In genomic region chr19:49335071-49335783, GRCh38 we compare ENCODE assay signal across 9 cellular contexts. TPM values are rescaled to one million over a fixed set of nuclear protein-coding genes. Genes with fewer than 3 reads are reported as not detected.
DNase-seq lines count a peak whose midpoint lies in the region; ATAC-seq and TF ChIP-seq lines count a peak whose summit lies in the region.
"Had no signal": no experiment of that assay in that cellular context is flagged by ENCODE, and none has a peak within 500 bp of the region (broad histone marks: within the 10 kb centered on the region; RNA-seq: fewer than 3 reads in every experiment).

TSS of gene CD37 (plus strand) at chr19:49335406. CDS start at chr19:49335541, 135 bp downstream.

- peaks cover 80% of the 10 kb centered on the region for H3K4me1 ChIP-seq in CD4-positive, alpha-beta memory T cell (ENCODE audit: insufficient read depth, low read length)
- peaks cover 0 to 15% of the 10 kb centered on the region in 2 donors for H3K4me1 ChIP-seq in thoracic aorta (ENCODE audit: control insufficient read depth in 1 of 2, low read depth in 2 of 2)

- peak within 1 kb of the TSS; percentile 82 to 97 for H3K4me3 ChIP-seq in CD4-positive, alpha-beta memory T cell (ENCODE audit: low read length in 2 of 2)
- H3K4me3 ChIP-seq in thoracic aorta (peak within 1 kb of the TSS; percentile 66), WERI-Rb-1 (ENCODE audit: low read depth, low read length) (no peak within 1 kb of the TSS)

- peaks cover 7% of the 10 kb centered on the region for H3K36me3 ChIP-seq in CD4-positive, alpha-beta memory T cell (ENCODE audit: insufficient read depth, low read length)
- H3K36me3 ChIP-seq in thoracic aorta: no peaks in the 10 kb centered on the region
- peaks cover 2% of the 10 kb centered on the region; the same call in 1 of the 2 replicates for H3K36me3 ChIP-seq in WERI-Rb-1

- TF ChIP-seq CTCF in thoracic aorta (IDR thresholded peaks at IDR 0.05) (no peak), WERI-Rb-1 (IDR thresholded peaks at IDR 0.05; ENCODE audit: low read depth, low read length) (no peak)

- peaks cover 46 to 86% (median 62%) of the 10 kb centered on the region in 4 donors for H3K4me1 Mint-ChIP-seq in CD4-positive, alpha-beta memory T cell

- no peak for ATAC-seq in thoracic aorta (ENCODE audit: insufficient number of reproducible peaks, low FRiP score, low read depth)

- peak within 1 kb of the TSS; percentile 86 for H3K27ac ChIP-seq in CD4-positive, alpha-beta memory T cell (ENCODE audit: low read depth, low read length)
- no peak within 1 kb of the TSS for H3K27ac ChIP-seq in thoracic aorta
- H3K27ac ChIP-seq in WERI-Rb-1: no peak within 1 kb of the TSS

- peak within 1 kb of the TSS; percentile 95 to 100 (median 99) for H3K27ac Mint-ChIP-seq in CD4-positive, alpha-beta memory T cell

- H3K27me3 ChIP-seq in CD4-positive, alpha-beta memory T cell (ENCODE audit: insufficient read depth, low read length): no peaks in the 10 kb centered on the region
- H3K27me3 ChIP-seq in thoracic aorta (replicated peaks; ENCODE audit: insufficient read depth) (no peaks in the 10 kb centered on the region), WERI-Rb-1 (ENCODE audit: insufficient read depth, low read depth, severe bottlenecking) (no peaks in the 10 kb centered on the region)

- H3K4me3 Mint-ChIP-seq in CD4-positive, alpha-beta memory T cell: peak within 1 kb of the TSS; percentile 98 to 100 (median 100)

- H3K36me3 Mint-ChIP-seq in CD4-positive, alpha-beta memory T cell: peaks cover 36 to 53% of the 10 kb centered on the region in 2 donors

- no peaks in the 10 kb centered on the region for H3K9me3 Mint-ChIP-seq in CD4-positive, alpha-beta memory T cell

- CTCF ChIA-PET in CD4-positive, alpha-beta memory T cell (lab: Charles Lee; ENCODE audit: partially characterized antibody): interaction anchor here (1.4 to 1.6 kb wide), 2 partner anchors 110 to 139 kb away, joined by 3 read pairs; partner anchors contain the start of gene FLT3LG

- POLR2A ChIA-PET in CD4-positive, alpha-beta memory T cell (lab: Charles Lee; ENCODE audit: partially characterized antibody): interaction anchor here (0.6 to 2.8 kb wide), 15 partner anchors 10 to 326 kb away, joined by 3 to 10 read pairs (median 4); partner anchors contain the start of genes DKKL1, KASH5, PIH1D1 and RPS11

- no peaks in the 10 kb centered on the region for H3K9me3 ChIP-seq in CD4-positive, alpha-beta memory T cell (ENCODE audit: control insufficient read depth in 1 of 2, low read length in 2 of 2)
- no peaks in the 10 kb centered on the region for H3K9me3 ChIP-seq in thoracic aorta
- H3K9me3 ChIP-seq in WERI-Rb-1 (ENCODE audit: severe bottlenecking): no peaks in the 10 kb centered on the region

- peak; percentile 59 to 76 (median 59) for DNase-seq in CD4-positive, alpha-beta memory T cell
- peak; percentile 69 for DNase-seq in NOMO-1 treated with DMSO at 0.1 percent for 48 hours (lab: John Stamatoyannopoulos, UW; ENCODE audit: unreplicated experiment)
- DNase-seq in activated T-helper 1 cell treated with Interleukin-2 at 50 U/mL for 16 hours (ENCODE audit: low read depth): peak; percentile 46
- peak; percentile 43 for DNase-seq in medulla oblongata (ENCODE audit: extremely low spot score)
- no peak for DNase-seq in thoracic aorta (ENCODE audit: low spot score)
- no peak for DNase-seq in NCI-H748 treated with DMSO at 0.1 percent for 48 hours (lab: John Stamatoyannopoulos, UW)
- DNase-seq in NCI-H69 (lab: John Stamatoyannopoulos, UW): no peak
- no peak for DNase-seq in WERI-Rb-1

- no peaks in the 10 kb centered on the region for H3K27me3 Mint-ChIP-seq in CD4-positive, alpha-beta memory T cell

- intact Hi-C loops in CD4-positive, alpha-beta memory T cell (cut with micrococcal nuclease): loop anchor here (1.0 to 2.0 kb wide), 2 partner anchors 28 to 108 kb away; partner anchors contain the start of genes DKKL1 and TEAD2

RNA-seq across cellular contexts. Expression of gene CD37, which starts in this region (rescaled TPM):
- total RNA-seq in CD4-positive, alpha-beta memory T cell: 100 to 1,000 TPM; 330 to 347 TPM
- 100 to 1,000 TPM; 109 to 192 TPM for polyA plus RNA-seq in CD4-positive, alpha-beta memory T cell
- total RNA-seq in thoracic aorta: 10 to 100 TPM; 29.8 to 33.0 TPM
- polyA plus RNA-seq: neural cell had no signal

Comparison
In these comparisons a context has a peak if more than half of its experiments do, and no peak if none do; other contexts are left out.
1. RNA of gene CD37 (total RNA-seq): 330 to 347 TPM in CD4-positive, alpha-beta memory T cell; 29.8 to 33.0 TPM in thoracic aorta; every median in the first group is over 4 times any median in the second.
2. DNase-seq: peak in CD4-positive, alpha-beta memory T cell (5 of 5), NOMO-1 treated with DMSO at 0.1 percent for 48 hours (single experiment), activated T-helper 1 cell treated with Interleukin-2 at 50 U/mL for 16 hours (single experiment) and medulla oblongata (single experiment); none in thoracic aorta (single experiment), NCI-H748 treated with DMSO at 0.1 percent for 48 hours (single experiment), NCI-H69 (single experiment) and WERI-Rb-1 (single experiment).